ENCODE assay signal across 33 cellular contexts in genomic region chr6:19452495-19452894, GRCh38.
DNase-seq lines count a peak whose midpoint lies in the region; ATAC-seq, FAIRE-seq and TF ChIP-seq lines count a peak whose summit lies in the region.
"Had no signal": no experiment of that assay in that cellular context is flagged by ENCODE, and none has a peak within 500 bp of the region (broad histone marks: within the 10 kb centered on the region; RNA-seq: fewer than 3 reads in every experiment).

No MANE protein-coding gene starts in this region.

- H3K4me2 ChIP-seq in HepG2 (ENCODE audit: low read depth, low read length) = no peak overlapping the region
- H3K4me2 ChIP-seq: BLaER1 treated with 17β-estradiol and CSF1 and Interleukin-3, amounts not matched to agents 10 nM and 100 nM; smooth muscle cell had no signal

- H3K4me3 Mint-ChIP-seq in endodermal cell = no peak overlapping the region
- H3K4me3 Mint-ChIP-seq: activated CD4-positive, alpha-beta memory T cell treated with anti-CD3 and anti-CD28 coated beads for 36 hours; activated T-helper 17 cell treated with anti-CD3 and anti-CD28 coated beads, Interleukin-2, amount 50 U/mL, for 72 hours; nephron progenitor cell had no signal

- POLR2A ChIA-PET in HepG2 (lab: Yijun Ruan, JAX) = no interaction called here

- peak; percentile 76 for TF ChIP-seq CTCF in endodermal cell (conservative IDR thresholded peaks at IDR 0.05)
- TF ChIP-seq CTCF in left lung (IDR thresholded peaks at IDR 0.05) = no peak
- TF ChIP-seq CTCF in HepG2 (CRISPR knock-in tag; IDR thresholded peaks at IDR 0.05) = no peak
- TF ChIP-seq CTCF in stomach (IDR thresholded peaks at IDR 0.05) = no peak

- TF ChIP-seq EP300 in HepG2 (IDR thresholded peaks at IDR 0.05; ENCODE audit: low read depth in 2 of 2, low read length in 2 of 2) = no peak
- TF ChIP-seq EP300 in HepG2 (CRISPR knock-in tag; IDR thresholded peaks at IDR 0.05; ENCODE audit: borderline replicate concordance) = no peak
- TF ChIP-seq EP300 in stomach (IDR thresholded peaks at IDR 0.05) = no peak

- FAIRE-seq in HepG2 (lab: Jason Lieb, UNC) = no peak
- FAIRE-seq: pancreas, TTC549 had no signal

- no peaks in the 10 kb centered on the region for H3K4me1 ChIP-seq in endodermal cell (ENCODE audit: control insufficient read depth, insufficient read depth, low read length)
- no peaks in the 10 kb centered on the region for H3K4me1 ChIP-seq in left lung
- no peaks in the 10 kb centered on the region for H3K4me1 ChIP-seq in HepG2 (ENCODE audit: insufficient read depth, low read length)
- peaks cover 0 to 5% (median 0%) of the 10 kb centered on the region in 4 donors for H3K4me1 ChIP-seq in stomach
- H3K4me1 ChIP-seq: BLaER1 treated with 17β-estradiol and CSF1 and Interleukin-3, amounts not matched to agents 10 nM and 100 nM; gastroesophageal sphincter had no signal

- H4K20me1 ChIP-seq in HepG2 (ENCODE audit: insufficient read depth, low read length) = no peaks in the 10 kb centered on the region
- H4K20me1 ChIP-seq: BLaER1 treated with 17β-estradiol and CSF1 and Interleukin-3, amounts not matched to agents 10 nM and 100 nM had no signal

- no peak overlapping the region for H2AFZ ChIP-seq in HepG2 (ENCODE audit: low read length)

- no peak overlapping the region for H3K27ac ChIP-seq in endodermal cell (ENCODE audit: low read depth, low read length)
- no peak overlapping the region for H3K27ac ChIP-seq in left lung
- no peak overlapping the region for H3K27ac ChIP-seq in HepG2 (ENCODE audit: extremely low read length, insufficient read depth, low read length)
- H3K27ac ChIP-seq in stomach = no peak overlapping the region
- H3K27ac ChIP-seq: BLaER1 treated with 17β-estradiol and CSF1 and Interleukin-3, amounts not matched to agents 10 nM and 100 nM; esophagus squamous epithelium; gastroesophageal sphincter; pancreas; SK-N-MC; upper lobe of left lung had no signal

- H3K9me3 ChIP-seq in endodermal cell (ENCODE audit: control insufficient read depth, low read length) (no peaks in the 10 kb centered on the region), left lung (no peaks in the 10 kb centered on the region), HepG2 (ENCODE audit: low read length) (no peaks in the 10 kb centered on the region), stomach (no peaks in the 10 kb centered on the region)
- H3K9me3 ChIP-seq: BLaER1 treated with 17β-estradiol and CSF1 and Interleukin-3, amounts not matched to agents 10 nM and 100 nM; esophagus squamous epithelium; gastroesophageal sphincter; pancreas; upper lobe of left lung had no signal

- DNase-seq in ELF-1 (ENCODE audit: low read depth, low spot score) = peak; percentile 31
- peak; percentile 16 for DNase-seq in NCI-H226
- DNase-seq in endodermal cell = peak; percentile 71
- DNase-seq in left lung = no peak
- DNase-seq in HepG2 (ENCODE audit: low spot score) = no peak
- DNase-seq in stomach = no peak
- DNase-seq in stimulated activated CD4-positive, alpha-beta T cell treated with anti-CD3 and anti-CD28 coated beads, Interleukin-15, amount 100 ng/mL, for 24 hours = no peak
- DNase-seq: activated CD4-positive, alpha-beta memory T cell treated with anti-CD3 and anti-CD28 coated beads for 36 hours; activated CD4-positive, CD25-positive, alpha-beta regulatory T cell treated with anti-CD3 and anti-CD28 coated beads, Interleukin-2, amount 50 U/mL, for 72 hours; activated CD8-positive, alpha-beta memory T cell treated with anti-CD3 and anti-CD28 coated beads, Interleukin-2, amount 50 U/mL, for 48 hours; anterior cingulate cortex; caudate nucleus; COR-L47; DND-41; esophagus squamous epithelium; hippocampal formation; IMR-90; kidney glomerular epithelial cell; NCI-H187; NCI-H774; nephron progenitor cell; pancreas; retina; stimulated activated CD4-positive, alpha-beta T cell treated with anti-CD3 and anti-CD28 coated beads, Interleukin-2, amount 100 ng/mL, for 24 hours; upper lobe of left lung had no signal

- BruUV-seq in HepG2 (replicated peaks; lab: Mats Ljungman, UMichigan) = no TSS peak

- no peak for TF ChIP-seq RAD21 in HepG2 (CRISPR knock-in tag; IDR thresholded peaks at IDR 0.05)

- H3K79me2 ChIP-seq in HepG2 (ENCODE audit: insufficient read depth, low read length) = no peaks in the 10 kb centered on the region

- H3K36me3 ChIP-seq in endodermal cell (ENCODE audit: control insufficient read depth, insufficient read depth, low read length) (no peaks in the 10 kb centered on the region), left lung (no peaks in the 10 kb centered on the region), HepG2 (replicated peaks in 1 of 2; ENCODE audit: control insufficient read depth in 1 of 2, insufficient read depth in 2 of 2, low read length in 2 of 2) (no peaks in the 10 kb centered on the region), stomach (no peaks in the 10 kb centered on the region)
- H3K36me3 ChIP-seq: BLaER1 treated with 17β-estradiol and CSF1 and Interleukin-3, amounts not matched to agents 10 nM and 100 nM; esophagus squamous epithelium; gastroesophageal sphincter; pancreas; upper lobe of left lung had no signal

- CTCF ChIA-PET in HepG2 (lab: Yijun Ruan, JAX; ENCODE audit: low intra/inter-chr PET ratio, low total read pairs) = no interaction called here

- no peaks in the 10 kb centered on the region for H3K9me3 Mint-ChIP-seq in endodermal cell
- H3K9me3 Mint-ChIP-seq: activated CD4-positive, alpha-beta memory T cell treated with anti-CD3 and anti-CD28 coated beads for 36 hours; activated naive CD4-positive, alpha-beta T cell treated with anti-CD3 and anti-CD28 coated beads, Interleukin-2, amount 50 U/mL, for 72 hours had no signal

- TF ChIP-seq POLR2A in HepG2 (IDR thresholded peaks at IDR 0.05; ENCODE audit: insufficient read depth in 1 of 2, low read depth in 2 of 2, low read length in 2 of 2) (no peak), stomach (IDR thresholded peaks at IDR 0.05) (no peak)

- H3K27me3 Mint-ChIP-seq in endodermal cell (ENCODE audit: insufficient read depth) = no peaks in the 10 kb centered on the region
- H3K27me3 Mint-ChIP-seq: activated CD4-positive, alpha-beta memory T cell treated with anti-CD3 and anti-CD28 coated beads for 36 hours; activated T-helper 17 cell treated with anti-CD3 and anti-CD28 coated beads, Interleukin-2, amount 50 U/mL, for 72 hours had no signal

- ATAC-seq in left lung = peak; percentile 6
- ATAC-seq in HepG2 = no peak
- ATAC-seq in GM18519 (IDR thresholded peaks at IDR 0.05; ENCODE audit: low FRiP score, unreplicated experiment) = no peak
- ATAC-seq: activated naive CD4-positive, alpha-beta T cell treated with anti-CD3 and anti-CD28 coated beads, Interleukin-2, amount 50 U/mL, for 72 hours; activated T-helper 17 cell treated with anti-CD3 and anti-CD28 coated beads, Interleukin-2, amount 50 U/mL, for 72 hours; gastroesophageal sphincter; pancreas had no signal

- no peaks in the 10 kb centered on the region for H3K4me1 Mint-ChIP-seq in endodermal cell
- H3K4me1 Mint-ChIP-seq: activated T-helper 17 cell treated with anti-CD3 and anti-CD28 coated beads, Interleukin-2, amount 50 U/mL, for 72 hours had no signal

- WGBS in endodermal cell (ENCODE audit: insufficient coverage in 1 of 2, insufficient read length in 1 of 2), 2 experiments = 93% methylated on average over 1 of the region's 1 CpG; no CpG with 5 or more reads in 1 of the 2 experiments
- 0% methylated on average over 1 of the region's 1 CpG for WGBS in HepG2 (ENCODE audit: low lambda C conversion rate)
- WGBS in stomach, 5 donors = 86 to 100% (median 93%) methylated on average over 1 of the region's 1 CpG

- intact Hi-C loops in left lung (cut with DNase I) (no loop called here), HepG2 (cut with micrococcal nuclease; ENCODE audit: unreplicated experiment) (no loop called here), stomach (cut with DNase I; ENCODE audit: low total_unique reads) (no loop called here)

- H3K27me3 ChIP-seq in endodermal cell (ENCODE audit: control insufficient read depth, insufficient read depth, low read length, poor library complexity, severe bottlenecking) (no peaks in the 10 kb centered on the region), left lung (no peaks in the 10 kb centered on the region), HepG2 (ENCODE audit: control insufficient read depth in 1 of 2, insufficient read depth in 2 of 2, low read length in 2 of 2) (no peaks in the 10 kb centered on the region), stomach (no peaks in the 10 kb centered on the region)
- H3K27me3 ChIP-seq: BLaER1 treated with 17β-estradiol and CSF1 and Interleukin-3, amounts not matched to agents 10 nM and 100 nM; esophagus squamous epithelium; gastroesophageal sphincter; pancreas; upper lobe of left lung had no signal

- no peak overlapping the region for H3K9ac ChIP-seq in endodermal cell (ENCODE audit: extremely low read depth, low read length, poor library complexity, severe bottlenecking)
- H3K9ac ChIP-seq in HepG2 (ENCODE audit: insufficient read depth, low read depth, low read length) = no peak overlapping the region
- H3K9ac ChIP-seq: BLaER1 treated with 17β-estradiol and CSF1 and Interleukin-3, amounts not matched to agents 10 nM and 100 nM had no signal

- in situ Hi-C loops in HepG2 (cut with HindIII; ENCODE audit: extremely low pct_ligation_motif_present, low pct_unique_long_range_greater_than_20kb) = no loop called here

- no peak overlapping the region for H3K27ac Mint-ChIP-seq in endodermal cell
- H3K27ac Mint-ChIP-seq: activated CD4-positive, alpha-beta memory T cell treated with anti-CD3 and anti-CD28 coated beads for 36 hours; activated naive CD4-positive, alpha-beta T cell treated with anti-CD3 and anti-CD28 coated beads, Interleukin-2, amount 50 U/mL, for 72 hours; activated T-helper 17 cell treated with anti-CD3 and anti-CD28 coated beads, Interleukin-2, amount 50 U/mL, for 72 hours; nephron progenitor cell had no signal

- H3K4me3 ChIP-seq in endodermal cell (ENCODE audit: low read length) (no peak overlapping the region), left lung (no peak overlapping the region), HepG2 (replicated peaks in 1 of 3; ENCODE audit: insufficient read depth in 1 of 3, low read depth in 2 of 3, low read length in 3 of 3) (no peak overlapping the region), stomach (no peak overlapping the region)
- H3K4me3 ChIP-seq: BLaER1 treated with 17β-estradiol and CSF1 and Interleukin-3, amounts not matched to agents 10 nM and 100 nM; esophagus squamous epithelium; gastroesophageal sphincter; pancreas; SK-N-MC; smooth muscle cell had no signal

- no peaks in the 10 kb centered on the region for H3K36me3 Mint-ChIP-seq in endodermal cell (ENCODE audit: low read depth)
- H3K36me3 Mint-ChIP-seq: activated CD4-positive, alpha-beta memory T cell treated with anti-CD3 and anti-CD28 coated beads for 36 hours; activated naive CD4-positive, alpha-beta T cell treated with anti-CD3 and anti-CD28 coated beads, Interleukin-2, amount 50 U/mL, for 72 hours had no signal

TF ChIP-seq in HepG2, 621 proteins besides CTCF, POLR2A, EP300 and RAD21 (continues in another document):
- TF ChIP-seq KDM1A (CRISPR knock-in tag; IDR thresholded peaks at IDR 0.05) (no peak), ZNF234 (CRISPR knock-in tag; conservative IDR thresholded peaks at IDR 0.05) (no peak), ZNF558 (CRISPR knock-in tag; IDR thresholded peaks at IDR 0.05; ENCODE audit: borderline replicate concordance) (no peak)

Comparison
In these comparisons a context has a peak if more than half of its experiments do, and no peak if none do; other contexts are left out.
1. DNase-seq: peak in ELF-1 (single experiment), NCI-H226 (single experiment) and endodermal cell (single experiment); none in left lung (0 of 2), HepG2 (single experiment), stomach (single experiment) and stimulated activated CD4-positive, alpha-beta T cell treated with anti-CD3 and anti-CD28 coated beads, Interleukin-15, amount 100 ng/mL, for 24 hours (single experiment).